1 cellular context compared by ENCODE assay signal in the genomic region with DNA sequence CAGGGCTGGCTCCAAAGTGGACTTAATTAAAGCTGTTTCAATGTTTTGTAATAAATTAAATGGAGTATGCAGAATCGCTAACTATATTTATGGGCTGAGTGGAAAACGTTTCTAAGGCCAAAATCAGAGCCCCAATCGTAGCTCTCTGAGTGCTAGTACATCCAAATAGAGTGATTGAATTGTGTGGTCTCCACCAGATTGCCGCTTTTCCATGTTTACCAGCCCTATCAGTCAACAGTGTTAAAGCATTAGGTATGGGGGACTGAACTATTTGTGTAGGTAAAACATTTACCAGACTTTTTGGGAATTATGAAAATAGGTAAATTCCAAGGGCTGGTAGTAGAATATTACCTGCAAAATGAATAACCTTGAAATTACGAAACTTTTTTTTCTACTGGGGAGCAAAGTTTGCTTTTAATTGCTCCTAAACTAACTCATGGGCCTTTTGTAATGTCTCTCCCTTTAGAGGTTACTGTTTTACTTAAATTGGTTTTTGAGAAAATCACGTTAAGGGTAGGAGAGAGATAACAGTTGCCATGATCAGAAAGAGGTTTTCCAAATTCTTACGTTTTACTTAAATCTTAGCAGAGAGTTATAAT.
TF ChIP-seq lines count a peak whose summit lies in the region.

No MANE protein-coding gene starts in this region.

TF ChIP-seq in WTC11, 78 proteins besides CTCF, POLR2A, EP300 and RAD21 (continued from another document):
- TF ChIP-seq, protein P1, sequence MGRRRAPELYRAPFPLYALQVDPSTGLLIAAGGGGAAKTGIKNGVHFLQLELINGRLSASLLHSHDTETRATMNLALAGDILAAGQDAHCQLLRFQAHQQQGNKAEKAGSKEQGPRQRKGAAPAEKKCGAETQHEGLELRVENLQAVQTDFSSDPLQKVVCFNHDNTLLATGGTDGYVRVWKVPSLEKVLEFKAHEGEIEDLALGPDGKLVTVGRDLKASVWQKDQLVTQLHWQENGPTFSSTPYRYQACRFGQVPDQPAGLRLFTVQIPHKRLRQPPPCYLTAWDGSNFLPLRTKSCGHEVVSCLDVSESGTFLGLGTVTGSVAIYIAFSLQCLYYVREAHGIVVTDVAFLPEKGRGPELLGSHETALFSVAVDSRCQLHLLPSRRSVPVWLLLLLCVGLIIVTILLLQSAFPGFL (CRISPR knock-in tag; IDR thresholded peaks at IDR 0.05; ENCODE audit: borderline replicate concordance): no peak
- TF ChIP-seq, protein P2, sequence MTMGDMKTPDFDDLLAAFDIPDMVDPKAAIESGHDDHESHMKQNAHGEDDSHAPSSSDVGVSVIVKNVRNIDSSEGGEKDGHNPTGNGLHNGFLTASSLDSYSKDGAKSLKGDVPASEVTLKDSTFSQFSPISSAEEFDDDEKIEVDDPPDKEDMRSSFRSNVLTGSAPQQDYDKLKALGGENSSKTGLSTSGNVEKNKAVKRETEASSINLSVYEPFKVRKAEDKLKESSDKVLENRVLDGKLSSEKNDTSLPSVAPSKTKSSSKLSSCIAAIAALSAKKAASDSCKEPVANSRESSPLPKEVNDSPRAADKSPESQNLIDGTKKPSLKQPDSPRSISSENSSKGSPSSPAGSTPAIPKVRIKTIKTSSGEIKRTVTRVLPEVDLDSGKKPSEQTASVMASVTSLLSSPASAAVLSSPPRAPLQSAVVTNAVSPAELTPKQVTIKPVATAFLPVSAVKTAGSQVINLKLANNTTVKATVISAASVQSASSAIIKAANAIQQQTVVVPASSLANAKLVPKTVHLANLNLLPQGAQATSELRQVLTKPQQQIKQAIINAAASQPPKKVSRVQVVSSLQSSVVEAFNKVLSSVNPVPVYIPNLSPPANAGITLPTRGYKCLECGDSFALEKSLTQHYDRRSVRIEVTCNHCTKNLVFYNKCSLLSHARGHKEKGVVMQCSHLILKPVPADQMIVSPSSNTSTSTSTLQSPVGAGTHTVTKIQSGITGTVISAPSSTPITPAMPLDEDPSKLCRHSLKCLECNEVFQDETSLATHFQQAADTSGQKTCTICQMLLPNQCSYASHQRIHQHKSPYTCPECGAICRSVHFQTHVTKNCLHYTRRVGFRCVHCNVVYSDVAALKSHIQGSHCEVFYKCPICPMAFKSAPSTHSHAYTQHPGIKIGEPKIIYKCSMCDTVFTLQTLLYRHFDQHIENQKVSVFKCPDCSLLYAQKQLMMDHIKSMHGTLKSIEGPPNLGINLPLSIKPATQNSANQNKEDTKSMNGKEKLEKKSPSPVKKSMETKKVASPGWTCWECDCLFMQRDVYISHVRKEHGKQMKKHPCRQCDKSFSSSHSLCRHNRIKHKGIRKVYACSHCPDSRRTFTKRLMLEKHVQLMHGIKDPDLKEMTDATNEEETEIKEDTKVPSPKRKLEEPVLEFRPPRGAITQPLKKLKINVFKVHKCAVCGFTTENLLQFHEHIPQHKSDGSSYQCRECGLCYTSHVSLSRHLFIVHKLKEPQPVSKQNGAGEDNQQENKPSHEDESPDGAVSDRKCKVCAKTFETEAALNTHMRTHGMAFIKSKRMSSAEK (CRISPR knock-in tag; IDR thresholded peaks at IDR 0.05; ENCODE audit: borderline replicate concordance): no peak
- TF ChIP-seq, protein P3, sequence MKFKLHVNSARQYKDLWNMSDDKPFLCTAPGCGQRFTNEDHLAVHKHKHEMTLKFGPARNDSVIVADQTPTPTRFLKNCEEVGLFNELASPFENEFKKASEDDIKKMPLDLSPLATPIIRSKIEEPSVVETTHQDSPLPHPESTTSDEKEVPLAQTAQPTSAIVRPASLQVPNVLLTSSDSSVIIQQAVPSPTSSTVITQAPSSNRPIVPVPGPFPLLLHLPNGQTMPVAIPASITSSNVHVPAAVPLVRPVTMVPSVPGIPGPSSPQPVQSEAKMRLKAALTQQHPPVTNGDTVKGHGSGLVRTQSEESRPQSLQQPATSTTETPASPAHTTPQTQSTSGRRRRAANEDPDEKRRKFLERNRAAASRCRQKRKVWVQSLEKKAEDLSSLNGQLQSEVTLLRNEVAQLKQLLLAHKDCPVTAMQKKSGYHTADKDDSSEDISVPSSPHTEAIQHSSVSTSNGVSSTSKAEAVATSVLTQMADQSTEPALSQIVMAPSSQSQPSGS (CRISPR knock-in tag; IDR thresholded peaks at IDR 0.05; ENCODE audit: borderline replicate concordance, low read depth): no peak
- TF ChIP-seq FOXJ3 (CRISPR knock-in tag; IDR thresholded peaks at IDR 0.05; ENCODE audit: borderline replicate concordance) (no peak), TCF7 (CRISPR knock-in tag; IDR thresholded peaks at IDR 0.05; ENCODE audit: low read depth) (no peak), ZNF396 (CRISPR knock-in tag; IDR thresholded peaks at IDR 0.05; ENCODE audit: borderline replicate concordance) (no peak), ZNF317 (CRISPR knock-in tag; IDR thresholded peaks at IDR 0.05; ENCODE audit: borderline replicate concordance, low read depth) (no peak)
